ENCODE assay signal across 8 cellular contexts in the genomic region with DNA sequence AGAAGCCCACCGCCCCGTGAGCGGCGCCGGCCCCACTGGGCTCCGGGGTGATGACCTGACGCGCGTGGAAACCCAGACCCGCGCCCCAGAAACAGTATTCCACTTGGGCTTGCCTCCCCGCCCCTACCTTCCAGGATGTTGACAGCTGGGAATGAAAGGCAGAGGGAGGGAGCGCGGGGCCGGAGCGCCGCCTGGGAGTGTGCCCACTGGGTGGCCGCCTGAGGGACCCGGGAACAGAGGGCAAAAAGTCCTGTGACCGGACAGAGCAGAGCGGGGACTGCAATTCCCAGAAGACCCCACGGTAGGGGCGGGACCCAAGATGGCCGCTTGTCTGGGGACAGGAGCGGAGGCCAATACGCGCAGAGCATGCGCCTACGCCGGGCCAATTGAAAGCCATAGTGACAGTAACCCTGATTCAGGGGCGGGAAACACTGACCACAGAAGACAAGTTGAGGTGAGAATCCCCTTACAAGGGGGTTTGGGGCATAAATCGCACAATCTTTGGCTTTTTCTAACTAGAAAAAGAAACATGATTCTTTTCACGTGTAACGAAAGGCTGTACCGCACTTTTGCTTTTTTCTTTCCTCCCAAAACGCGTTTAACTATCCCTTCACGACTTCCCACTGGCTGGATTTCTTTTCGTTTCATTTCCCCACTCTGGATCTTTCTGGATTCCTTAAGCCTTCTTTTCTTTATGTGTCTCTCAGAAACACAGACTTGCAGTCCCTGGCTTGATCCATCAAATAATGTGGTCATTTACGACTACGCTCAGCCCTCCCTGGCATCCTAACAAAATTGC.
DNase-seq lines count a peak whose midpoint lies in the region; ATAC-seq, FAIRE-seq and TF ChIP-seq lines count a peak whose summit lies in the region.

Gene FHIT (minus strand): TSS at position 279 of the 799 bp plus-strand sequence.

- peak within 1 kb of the TSS; percentile 65 to 80 (median 76) for H3K27ac ChIP-seq in BLaER1 treated with 17β-estradiol and CSF1 and Interleukin-3, amounts not matched to agents 10 nM and 100 nM
- H3K27ac ChIP-seq in coronary artery = peak within 1 kb of the TSS; percentile 48 to 66
- H3K27ac ChIP-seq in layer of hippocampus (ENCODE audit: low read depth, low read length) = peak within 1 kb of the TSS; percentile 55

- no peaks in the 10 kb centered on the region; a peak in 1 of 22 replicates for H3K27me3 ChIP-seq in BLaER1 treated with 17β-estradiol and CSF1 and Interleukin-3, amounts not matched to agents 10 nM and 100 nM
- H3K27me3 ChIP-seq in layer of hippocampus (ENCODE audit: control insufficient read depth, insufficient read depth, low read length) = no peaks in the 10 kb centered on the region

- H3K4me3 ChIP-seq in BLaER1 treated with 17β-estradiol and CSF1 and Interleukin-3, amounts not matched to agents 10 nM and 100 nM = peak within 1 kb of the TSS; percentile 74 to 96 (median 84)
- peak within 1 kb of the TSS; percentile 86 for H3K4me3 ChIP-seq in coronary artery

- peak; percentile 90 for ATAC-seq in HG03442 (IDR thresholded peaks at IDR 0.05; ENCODE audit: unreplicated experiment)

- peaks cover 14 to 22% (median 18%) of the 10 kb centered on the region in 10 experiments for H3K4me1 ChIP-seq in BLaER1 treated with 17β-estradiol and CSF1 and Interleukin-3, amounts not matched to agents 10 nM and 100 nM

- peak within 1 kb of the TSS; percentile 76 to 90 (median 83) for H3K9ac ChIP-seq in BLaER1 treated with 17β-estradiol and CSF1 and Interleukin-3, amounts not matched to agents 10 nM and 100 nM

- FAIRE-seq in GM19239 (lab: Jason Lieb, UNC) = no peak

- no peaks in the 10 kb centered on the region for H3K9me3 ChIP-seq in BLaER1 treated with 17β-estradiol and CSF1 and Interleukin-3, amounts not matched to agents 10 nM and 100 nM (replicated peaks in 1 of 11)

- DNase-seq in GM19239 (ENCODE audit: insufficient read length, low spot score) (peak; percentile 75), NCI-H524 treated with DMSO at 0.1 percent for 48 hours (lab: John Stamatoyannopoulos, UW) (peak; percentile 78), coronary artery (ENCODE audit: low spot score) (peak; percentile 96)
- peak; percentile 95 for DNase-seq in activated CD4-positive, alpha-beta T cell treated with anti-CD3 and anti-CD28 coated beads for 48 hours
- DNase-seq in stimulated activated CD4-positive, alpha-beta T cell treated with anti-CD3 and anti-CD28 coated beads, Interleukin-1b, Interleukin-23, amount 100 ng/mL, for 24 hours (ENCODE audit: low read depth in 4 of 4, low spot score in 1 of 4) = peak; percentile 63 to 90 (median 86)

- no peaks in the 10 kb centered on the region for H4K20me1 ChIP-seq in BLaER1 treated with 17β-estradiol and CSF1 and Interleukin-3, amounts not matched to agents 10 nM and 100 nM

- peak within 1 kb of the TSS; percentile 90 to 97 (median 96) for H3K4me2 ChIP-seq in BLaER1 treated with 17β-estradiol and CSF1 and Interleukin-3, amounts not matched to agents 10 nM and 100 nM

- no peaks in the 10 kb centered on the region for H3K36me3 ChIP-seq in BLaER1 treated with 17β-estradiol and CSF1 and Interleukin-3, amounts not matched to agents 10 nM and 100 nM

- TF ChIP-seq CTCF in coronary artery (IDR thresholded peaks at IDR 0.05) = no peak

Comparison
In these comparisons a context has a peak if more than half of its experiments do, and no peak if none do; other contexts are left out.
1. Peak in every context shown above with its lines: DNase-seq, ATAC-seq, H3K4me3 ChIP-seq and H3K27ac ChIP-seq.